ENCODE assay signal across 14 cellular contexts in the genomic region with DNA sequence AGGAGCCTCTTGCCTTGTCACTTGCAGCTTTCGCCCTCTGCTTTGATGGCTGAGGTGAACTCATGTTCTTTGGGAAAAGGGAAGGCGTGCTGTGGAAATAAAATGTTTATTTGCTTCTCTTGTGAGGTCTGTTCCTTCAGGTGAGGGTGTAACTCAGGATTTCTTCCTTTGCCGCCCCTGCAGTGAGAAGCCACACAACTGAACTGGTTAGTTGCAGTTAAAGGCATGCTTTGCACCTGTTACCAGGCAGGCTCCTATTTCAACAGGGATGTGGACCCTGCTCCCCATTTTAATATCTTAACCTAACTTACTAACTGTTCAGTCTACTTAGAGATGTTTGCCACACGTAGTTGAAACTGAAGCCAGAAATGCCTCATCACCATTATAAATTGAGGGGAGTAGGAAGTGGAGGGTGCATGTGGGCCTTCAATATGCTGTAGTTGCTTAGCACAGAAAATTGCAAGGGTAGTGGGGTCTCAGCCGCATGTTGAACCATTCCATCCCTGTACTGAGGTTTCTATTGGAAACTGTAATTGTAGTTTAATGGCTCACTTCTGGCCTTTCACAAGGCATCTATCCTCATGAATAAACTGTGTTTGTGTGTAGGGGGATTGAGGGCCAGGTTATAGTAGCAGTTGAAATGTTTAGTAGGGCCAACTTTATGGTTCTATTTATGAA. TPM values are rescaled to one million over a fixed set of nuclear protein-coding genes. Genes with fewer than 3 reads are reported as not detected.
DNase-seq lines count a peak whose midpoint lies in the region; ATAC-seq and TF ChIP-seq lines count a peak whose summit lies in the region.
"Had no signal": no experiment of that assay in that cellular context is flagged by ENCODE, and none has a peak within 500 bp of the region (broad histone marks: within the 10 kb centered on the region; RNA-seq: fewer than 3 reads in every experiment).

No MANE protein-coding gene starts in this region.

- H3K4me3 Mint-ChIP-seq in stimulated activated naive CD8-positive, alpha-beta T cell treated with anti-CD3 and anti-CD28 coated beads, Interleukin-15, Interleukin-2, amounts not matched to agents 100 ng/mL and 50 ng/mL, for 24 hours: no peak overlapping the region
- no peak overlapping the region for H3K4me3 Mint-ChIP-seq in stimulated activated naive CD8-positive, alpha-beta T cell treated with anti-CD3 and anti-CD28 coated beads, Interleukin-15, amount 100 ng/mL, for 72 hours
- H3K4me3 Mint-ChIP-seq in effector memory CD8-positive, alpha-beta T cell: no peak overlapping the region

- peaks cover 41% of the 10 kb centered on the region for H3K36me3 ChIP-seq in PC-9 (ENCODE audit: low read depth)
- H3K36me3 ChIP-seq in ectodermal cell (ENCODE audit: control insufficient read depth, insufficient read depth, low read length): peaks cover 59% of the 10 kb centered on the region

- no peak for TF ChIP-seq CTCF in PC-9 (conservative IDR thresholded peaks at IDR 0.05)

- H3K4me1 Mint-ChIP-seq in stimulated activated naive CD8-positive, alpha-beta T cell treated with anti-CD3 and anti-CD28 coated beads, Interleukin-15, Interleukin-2, amounts not matched to agents 100 ng/mL and 50 ng/mL, for 24 hours (ENCODE audit: low read depth): peaks cover 41% of the 10 kb centered on the region
- peaks cover 44% of the 10 kb centered on the region for H3K4me1 Mint-ChIP-seq in stimulated activated naive CD8-positive, alpha-beta T cell treated with anti-CD3 and anti-CD28 coated beads, Interleukin-15, amount 100 ng/mL, for 72 hours
- H3K4me1 Mint-ChIP-seq in effector memory CD8-positive, alpha-beta T cell (ENCODE audit: low read depth in 2 of 2): peaks cover 15 to 22% of the 10 kb centered on the region in 2 donors

- no peak overlapping the region for H3K4me2 ChIP-seq in PC-9

- H4K20me1 ChIP-seq in PC-9 (ENCODE audit: insufficient read depth): peaks cover 56% of the 10 kb centered on the region

- no peak overlapping the region for H2AFZ ChIP-seq in PC-9

- H3K36me3 Mint-ChIP-seq in stimulated activated naive CD8-positive, alpha-beta T cell treated with anti-CD3 and anti-CD28 coated beads, Interleukin-15, Interleukin-2, amounts not matched to agents 100 ng/mL and 50 ng/mL, for 24 hours (ENCODE audit: low read depth): peaks cover 74% of the 10 kb centered on the region
- peaks cover 81% of the 10 kb centered on the region for H3K36me3 Mint-ChIP-seq in effector memory CD8-positive, alpha-beta T cell (ENCODE audit: insufficient read depth)

- H3K9me3 Mint-ChIP-seq in stimulated activated naive CD8-positive, alpha-beta T cell treated with anti-CD3 and anti-CD28 coated beads, Interleukin-15, Interleukin-2, amounts not matched to agents 100 ng/mL and 50 ng/mL, for 24 hours: no peaks in the 10 kb centered on the region
- H3K9me3 Mint-ChIP-seq in stimulated activated naive CD8-positive, alpha-beta T cell treated with anti-CD3 and anti-CD28 coated beads, Interleukin-15, amount 100 ng/mL, for 72 hours: no peaks in the 10 kb centered on the region
- H3K9me3 Mint-ChIP-seq in effector memory CD8-positive, alpha-beta T cell: no peaks in the 10 kb centered on the region

- H3K4me3 ChIP-seq in PC-9 (no peak overlapping the region), ectodermal cell (ENCODE audit: insufficient read depth, low read depth, low read length) (no peak overlapping the region)
- H3K4me3 ChIP-seq: Peyer's patch, vagina had no signal

- CTCF ChIA-PET in PC-9 (lab: Charles Lee): interaction anchor here (0.6 kb wide), 2 partner anchors 38 to 367 kb away, joined by 3 to 9 read pairs; no protein-coding TSS in a partner anchor

- intact Hi-C loops in PC-9 (cut with micrococcal nuclease; ENCODE audit: unreplicated experiment): no loop called here

- H3F3A ChIP-seq in PC-9 (ENCODE audit: insufficient read depth, low read depth): peaks cover 80% of the 10 kb centered on the region

- H3K9me3 ChIP-seq in PC-9 (ENCODE audit: insufficient read depth, low read depth): no peaks in the 10 kb centered on the region
- no peaks in the 10 kb centered on the region for H3K9me3 ChIP-seq in ectodermal cell (ENCODE audit: control insufficient read depth, low read length)
- H3K9me3 ChIP-seq: Peyer's patch, vagina had no signal

- H3K79me2 ChIP-seq in PC-9 (ENCODE audit: low read depth): peaks cover 33% of the 10 kb centered on the region

- no peaks in the 10 kb centered on the region for H3K9me2 ChIP-seq in PC-9 (ENCODE audit: insufficient read depth)

- H3K27ac Mint-ChIP-seq in stimulated activated naive CD8-positive, alpha-beta T cell treated with anti-CD3 and anti-CD28 coated beads, Interleukin-15, Interleukin-2, amounts not matched to agents 100 ng/mL and 50 ng/mL, for 24 hours: peak overlapping the region; percentile 80
- H3K27ac Mint-ChIP-seq in stimulated activated naive CD8-positive, alpha-beta T cell treated with anti-CD3 and anti-CD28 coated beads, Interleukin-15, amount 100 ng/mL, for 72 hours: peak overlapping the region in 1 of 2 donors; percentile 93
- H3K27ac Mint-ChIP-seq in effector memory CD8-positive, alpha-beta T cell: no peak overlapping the region

- WGBS in ectodermal cell, 2 experiments: 92 to 94% methylated on average over 5 of the region's 5 CpGs

- H3K4me1 ChIP-seq in PC-9 (replicated peaks; ENCODE audit: insufficient read depth) (0 out of 2 replicates have a peak, but pooled peaks cover 2% of the 10 kb centered on the region), ectodermal cell (ENCODE audit: control insufficient read depth, insufficient read depth, low read length) (no peaks in the 10 kb centered on the region)

- H3K27me3 Mint-ChIP-seq in stimulated activated naive CD8-positive, alpha-beta T cell treated with anti-CD3 and anti-CD28 coated beads, Interleukin-15, Interleukin-2, amounts not matched to agents 100 ng/mL and 50 ng/mL, for 24 hours: no peaks in the 10 kb centered on the region
- no peaks in the 10 kb centered on the region for H3K27me3 Mint-ChIP-seq in stimulated activated naive CD8-positive, alpha-beta T cell treated with anti-CD3 and anti-CD28 coated beads, Interleukin-15, amount 100 ng/mL, for 72 hours
- H3K27me3 Mint-ChIP-seq in effector memory CD8-positive, alpha-beta T cell: no peaks in the 10 kb centered on the region

- ATAC-seq in stimulated activated naive CD8-positive, alpha-beta T cell treated with anti-CD3 and anti-CD28 coated beads, Interleukin-15, amount 100 ng/mL, for 72 hours: no peak
- ATAC-seq in GM18867 (IDR thresholded peaks at IDR 0.05; ENCODE audit: unreplicated experiment) (no peak), GM21737 (IDR thresholded peaks at IDR 0.05; ENCODE audit: unreplicated experiment) (no peak)
- no peak for ATAC-seq in effector memory CD8-positive, alpha-beta T cell (replicated peaks)

- BruUV-seq in PC-9 (replicated peaks; lab: Mats Ljungman, UMichigan): no TSS peak

- no peaks in the 10 kb centered on the region for H3K27me3 ChIP-seq in PC-9 (ENCODE audit: insufficient read depth, low read depth)
- no peaks in the 10 kb centered on the region for H3K27me3 ChIP-seq in ectodermal cell (ENCODE audit: control insufficient read depth, insufficient read depth, low read length, poor library complexity, severe bottlenecking)
- H3K27me3 ChIP-seq: Peyer's patch, vagina had no signal

- POLR2A ChIA-PET in PC-9 (lab: Charles Lee; ENCODE audit: unreplicated experiment): interaction anchor here (0.6 to 0.7 kb wide), 2 partner anchors 11 to 376 kb away, joined by 5 to 23 read pairs; no protein-coding TSS in a partner anchor

- H3K27ac ChIP-seq in PC-9 (peak overlapping the region; percentile 45), ectodermal cell (ENCODE audit: insufficient read depth, low read depth, low read length, poor library complexity, severe bottlenecking) (peak overlapping the region; percentile 36)
- H3K27ac ChIP-seq: Peyer's patch, vagina had no signal

- DNase-seq in stimulated activated naive CD8-positive, alpha-beta T cell treated with anti-CD3 and anti-CD28 coated beads, Interleukin-15, amount 100 ng/mL, for 72 hours: no peak
- DNase-seq in PC-9 (no peak), NCI-H2107 treated with DMSO at 0.1 percent for 48 hours (lab: John Stamatoyannopoulos, UW; ENCODE audit: unreplicated experiment) (no peak)
- no peak for DNase-seq in effector memory CD8-positive, alpha-beta T cell
- DNase-seq: C1 segment of cervical spinal cord; KBM-7; kidney; Peyer's patch; stimulated activated CD4-positive, alpha-beta T cell treated with anti-CD3 and anti-CD28 coated beads, Interleukin-12 subunit alpha, Interleukin-12 subunit beta, amount 100 ng/mL, for 4 hours had no signal

RNA-seq across cellular contexts. Expression of a gene that starts 7.9 kb away (rescaled TPM):
- total RNA-seq in PC-9 (2021): 2,373 and 2,766 TPM in 2 replicates
- polyA plus RNA-seq in ectodermal cell (2013, experiment 1 of 4): 2,522 TPM
- 2,564 TPM for polyA plus RNA-seq in ectodermal cell (2013, experiment 2 of 4)
- 2,558 TPM for polyA plus RNA-seq in ectodermal cell (2013, experiment 3 of 4)
- polyA plus RNA-seq in ectodermal cell (2013, experiment 4 of 4): 2,793 TPM

RNA-seq across cellular contexts. Expression of a gene that starts 12.7 kb away (rescaled TPM):
- 57.6 and 66.0 TPM in 2 replicates for total RNA-seq in PC-9 (2021)
- polyA plus RNA-seq in ectodermal cell (2013, experiment 1 of 4): 34.7 TPM
- polyA plus RNA-seq in ectodermal cell (2013, experiment 2 of 4): 33.6 TPM
- polyA plus RNA-seq in ectodermal cell (2013, experiment 3 of 4): 24.6 TPM
- 32.7 TPM for polyA plus RNA-seq in ectodermal cell (2013, experiment 4 of 4)

RNA-seq across cellular contexts. Expression of a gene that starts 25.1 kb away (rescaled TPM):
- total RNA-seq in PC-9 (2021): 15.2 and 15.7 TPM in 2 replicates
- polyA plus RNA-seq in ectodermal cell (2013, experiment 1 of 4): 7.6 TPM
- polyA plus RNA-seq in ectodermal cell (2013, experiment 2 of 4): 8.3 TPM
- polyA plus RNA-seq in ectodermal cell (2013, experiment 3 of 4): 8.0 TPM
- polyA plus RNA-seq in ectodermal cell (2013, experiment 4 of 4): 7.6 TPM

RNA-seq across cellular contexts. Expression of a gene that starts 30.8 kb away (rescaled TPM):
- total RNA-seq in PC-9 (2021): 9.2 and 10.4 TPM in 2 replicates
- polyA plus RNA-seq in ectodermal cell (2013, experiment 1 of 4): not detected
- not detected for polyA plus RNA-seq in ectodermal cell (2013, experiment 2 of 4)
- polyA plus RNA-seq in ectodermal cell (2013, experiment 3 of 4): not detected
- polyA plus RNA-seq in ectodermal cell (2013, experiment 4 of 4): not detected
